In the genomic region with DNA sequence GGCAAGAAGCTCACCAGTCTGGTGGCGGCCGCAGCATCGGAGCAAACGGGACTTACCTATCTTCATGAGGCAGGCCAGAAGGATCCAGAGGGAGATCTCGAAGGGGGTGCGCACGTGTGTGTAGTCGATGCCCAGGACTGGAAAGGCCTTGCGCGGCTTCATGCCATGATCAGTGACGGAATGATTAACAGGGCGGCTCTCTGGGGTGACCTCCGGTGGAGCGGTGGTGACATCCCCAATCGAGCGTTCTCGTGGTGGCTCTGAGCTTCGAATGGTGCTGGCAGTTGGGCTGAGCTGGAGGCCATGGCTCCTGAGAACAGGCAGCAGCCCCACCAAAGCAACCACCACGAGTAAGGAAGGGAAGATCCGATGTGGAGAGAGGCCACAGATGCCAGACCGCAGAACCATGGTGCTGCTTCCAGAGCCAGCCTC, we compare ENCODE assay signal across 8 cellular contexts. TPM values are rescaled to one million over a fixed set of nuclear protein-coding genes. Genes with fewer than 3 reads are reported as not detected.
A peak's percentile ranks its signal among the peaks of the same experiment; 100 is the strongest.
DNase-seq lines count a peak whose midpoint lies in the region; ATAC-seq and TF ChIP-seq lines count a peak whose summit lies in the region.

No MANE protein-coding gene starts in this region.

- ATAC-seq in Panc1 (0 out of 2 replicates have a peak, but pooled peaks have one; percentile 6), HG02763 (IDR thresholded peaks at IDR 0.05; ENCODE audit: unreplicated experiment) (no peak)

- no peak overlapping the region for H2AFZ ChIP-seq in parathyroid adenoma

- H3K4me3 Mint-ChIP-seq in Calu3 (ENCODE audit: low read depth, unreplicated experiment), result peak overlapping the region; percentile 90

- no peaks in the 10 kb centered on the region for H3K9me3 Mint-ChIP-seq in Calu3 (ENCODE audit: low read depth, unreplicated experiment)

- peak overlapping the region; percentile 96 for H3K27ac Mint-ChIP-seq in Calu3 (ENCODE audit: unreplicated experiment)

- peaks cover 20% of the 10 kb centered on the region for H3K36me3 Mint-ChIP-seq in Calu3 (ENCODE audit: insufficient read depth, unreplicated experiment)

- no peaks in the 10 kb centered on the region for H3K27me3 Mint-ChIP-seq in Calu3 (ENCODE audit: unreplicated experiment)

- H3K4me3 ChIP-seq in Panc1 (ENCODE audit: low read depth in 2 of 2, low read length in 2 of 2) (peak overlapping the region; percentile 58 to 85), epithelial cell of proximal tubule (ENCODE audit: low read depth, low read length) (peak overlapping the region; percentile 74), parathyroid adenoma (ENCODE audit: low read depth, low read length) (peak overlapping the region; percentile 63)

- H3K79me2 ChIP-seq in parathyroid adenoma, result no peaks in the 10 kb centered on the region

- H3K27ac ChIP-seq in Panc1 (ENCODE audit: low read length) (peak overlapping the region; percentile 73), parathyroid adenoma (peak overlapping the region; percentile 36)

- peaks cover 42% of the 10 kb centered on the region for H3K4me1 Mint-ChIP-seq in Calu3 (ENCODE audit: low read depth, unreplicated experiment)

- no peak for DNase-seq in Calu3
- DNase-seq in Panc1 (ENCODE audit: low read depth, low spot score), result no peak
- no peak for DNase-seq in epithelial cell of proximal tubule (ENCODE audit: low read depth)
- no peak for DNase-seq in DMS79 treated with DMSO at 0.1 percent for 48 hours (lab: John Stamatoyannopoulos, UW)
- DNase-seq in NCI-H446 (lab: John Stamatoyannopoulos, UW), result no peak
- no peak for DNase-seq in NCI-H774 (lab: John Stamatoyannopoulos, UW)

- H3K27me3 ChIP-seq in Panc1 (ENCODE audit: control insufficient read depth, insufficient read depth, low read length), result no peaks in the 10 kb centered on the region
- H3K27me3 ChIP-seq in parathyroid adenoma (ENCODE audit: control insufficient read depth, insufficient read depth, low read length), result no peaks in the 10 kb centered on the region

- peak overlapping the region; percentile 96 for H3K4me2 ChIP-seq in parathyroid adenoma (ENCODE audit: low read length)

- TF ChIP-seq CTCF in Calu3 (IDR thresholded peaks at IDR 0.05; ENCODE audit: unreplicated experiment) (no peak), Panc1 (IDR thresholded peaks at IDR 0.05) (no peak), epithelial cell of proximal tubule (conservative IDR thresholded peaks at IDR 0.05; ENCODE audit: low read depth, low read length) (no peak), parathyroid adenoma (IDR thresholded peaks at IDR 0.05) (no peak)

- H3K9me3 ChIP-seq in Panc1 (ENCODE audit: control insufficient read depth, insufficient read depth, low read depth, low read length) (no peaks in the 10 kb centered on the region), parathyroid adenoma (ENCODE audit: control insufficient read depth, low read length) (no peaks in the 10 kb centered on the region)

- H3K36me3 ChIP-seq in Panc1 (ENCODE audit: control insufficient read depth, insufficient read depth, low read length) (no peaks in the 10 kb centered on the region), parathyroid adenoma (ENCODE audit: control insufficient read depth, insufficient read depth, low read length) (no peaks in the 10 kb centered on the region)

- no peak overlapping the region for H3K9ac ChIP-seq in parathyroid adenoma

- CTCF ChIA-PET in Calu3 (lab: Charles Lee), result interaction anchor here (1.1 kb wide), 1 partner anchor 10 kb away, joined by 3 read pairs; no protein-coding TSS in a partner anchor
- CTCF ChIA-PET in Panc1 (lab: Charles Lee), result interaction anchor here (0.5 to 1.1 kb wide), 3 partner anchors 10 to 64 kb away, joined by 3 to 4 read pairs (median 3); no protein-coding TSS in a partner anchor

- in situ Hi-C loops in Panc1 (cut with HindIII; ENCODE audit: low pct_unique_long_range_greater_than_20kb, low sequenced_read_pairs), result no loop called here

- H3K4me1 ChIP-seq in Panc1 (ENCODE audit: control insufficient read depth, insufficient read depth, low read length) (peaks cover 35% of the 10 kb centered on the region), parathyroid adenoma (peaks cover 8% of the 10 kb centered on the region)

- POLR2A ChIA-PET in Panc1 (lab: Charles Lee), result interaction anchor here (0.5 to 1.4 kb wide), 2 partner anchors 8 to 9 kb away, joined by 4 to 11 read pairs; no protein-coding TSS in a partner anchor

- intact Hi-C loops in Calu3 (cut with micrococcal nuclease; ENCODE audit: unreplicated experiment) (no loop called here), Panc1 (cut with micrococcal nuclease; ENCODE audit: unreplicated experiment) (no loop called here)

- TSS peak; percentile 51 for BruUV-seq in Calu3 (replicated peaks; lab: Mats Ljungman, UMichigan)
- TSS peak; percentile 66 for BruUV-seq in Panc1 (replicated peaks; lab: Mats Ljungman, UMichigan)

RNA-seq across cellular contexts. Expression of a gene that starts 1.0 kb away (rescaled TPM):
- total RNA-seq in Calu3 (2022) (16.4 and 17.4 TPM in 2 replicates), Panc1 (2021; ENCODE audit: unreplicated experiment) (31.3 TPM), epithelial cell of proximal tubule (14.8 and 21.9 TPM in 2 replicates)
- 40.2 TPM for polyA plus RNA-seq in Panc1 (2012; ENCODE audit: insufficient read length)
